ENCODE assay signal across 7 cellular contexts in the genomic region with DNA sequence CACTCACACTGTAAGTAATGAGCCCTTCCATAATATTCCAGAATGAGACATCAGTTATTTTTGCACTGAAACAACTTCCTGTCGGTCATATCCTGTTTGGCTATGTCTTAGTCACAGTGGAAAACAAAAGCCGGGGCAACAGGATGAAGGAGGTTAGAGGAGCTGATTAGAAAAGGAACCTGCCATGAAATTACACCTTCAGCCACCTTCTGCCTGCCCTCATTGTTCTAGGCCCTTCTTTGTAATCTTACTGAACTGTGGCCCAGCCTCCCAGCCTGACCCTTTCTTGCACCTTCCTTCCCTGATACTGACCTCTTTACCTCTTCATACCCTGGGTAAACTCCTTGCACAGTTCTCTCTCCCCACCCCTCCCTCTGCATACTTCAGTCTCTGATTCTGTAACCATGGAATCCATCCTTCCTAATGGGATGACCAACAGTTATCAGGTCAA.
DNase-seq lines count a peak whose midpoint lies in the region; ATAC-seq and TF ChIP-seq lines count a peak whose summit lies in the region.

No MANE protein-coding gene starts in this region.

- H3K23me2 ChIP-seq in H9 (ENCODE audit: insufficient read length, low read depth, low read length, poor library complexity, severe bottlenecking) = no peaks in the 10 kb centered on the region

- H2AK5ac ChIP-seq in H9 (ENCODE audit: insufficient read length, low read length) = no peak overlapping the region

- DNase-seq in H9 = no peak
- peak; percentile 10 for DNase-seq in T-helper 22 cell (ENCODE audit: low read depth)
- DNase-seq in ecto neural progenitor cell (ENCODE audit: low spot score) = peak; percentile 55
- DNase-seq in OCI-M2 (lab: John Stamatoyannopoulos, UW; ENCODE audit: unreplicated experiment) = no peak
- DNase-seq in NCI-H1092 treated with DMSO at 0.1 percent for 48 hours (lab: John Stamatoyannopoulos, UW) = no peak

- H4K8ac ChIP-seq in H9 (replicated peaks; ENCODE audit: insufficient read length, low read depth, low read length) = no peak overlapping the region

- no peak overlapping the region for H2BK20ac ChIP-seq in H9 (ENCODE audit: low read depth, low read length, poor library complexity, severe bottlenecking)

- no peaks in the 10 kb centered on the region for H3K79me1 ChIP-seq in H9 (ENCODE audit: insufficient read depth, low read depth, low read length, poor library complexity, severe bottlenecking)

- H2BK15ac ChIP-seq in H9 (ENCODE audit: low read depth, low read length) = no peak overlapping the region

- H4K20me1 ChIP-seq in H9 (ENCODE audit: control insufficient read depth, insufficient read depth, insufficient read length) = no peaks in the 10 kb centered on the region

- WGBS in H9 (ENCODE audit: extremely low coverage, insufficient read length, low lambda C conversion rate) = no CpG with 5 or more reads among the region's 2 CpGs

- H2BK120ac ChIP-seq in H9 (ENCODE audit: low read depth, low read length, poor library complexity, severe bottlenecking) = no peak overlapping the region

- H3K4me1 ChIP-seq in H9 (ENCODE audit: insufficient read depth, low read length) = peaks cover 5% of the 10 kb centered on the region; the same call in 1 of the 2 replicates

- no peak overlapping the region for H3T11ph ChIP-seq in H9 (ENCODE audit: low read length)

- no peak overlapping the region for H3K56ac ChIP-seq in H9 (ENCODE audit: insufficient read length, low read depth, low read length)

- no peak overlapping the region for H2AFZ ChIP-seq in H9 (ENCODE audit: low read length)

- H3K4ac ChIP-seq in H9 (ENCODE audit: low read depth, low read length) = no peak overlapping the region

- H3K27me3 Mint-ChIP-seq in H9 (ENCODE audit: low read depth) = no peaks in the 10 kb centered on the region
- no peaks in the 10 kb centered on the region for H3K27me3 Mint-ChIP-seq in nephron (ENCODE audit: low read depth)

- H3K4me2 ChIP-seq in H9 (ENCODE audit: insufficient read depth, insufficient read length, low read length) = no peak overlapping the region

- no peak overlapping the region for H3K14ac ChIP-seq in H9 (ENCODE audit: insufficient read depth, low read length)

- no peak overlapping the region for H4K5ac ChIP-seq in H9 (ENCODE audit: insufficient read length, low read depth, low read length)

- no peaks in the 10 kb centered on the region for H3K27me3 ChIP-seq in H9 (ENCODE audit: insufficient read depth, low read length)

- no peaks in the 10 kb centered on the region for H3K79me2 ChIP-seq in H9 (ENCODE audit: insufficient read depth, low read length)

- no peak overlapping the region for H3K18ac ChIP-seq in H9 (ENCODE audit: insufficient read length, low read depth, low read length)

- no peak for ATAC-seq in GM21367 (IDR thresholded peaks at IDR 0.05; ENCODE audit: unreplicated experiment)

- H3K36me3 Mint-ChIP-seq in H9 (ENCODE audit: insufficient read depth in 1 of 3, low read depth in 3 of 3) (no peaks in the 10 kb centered on the region), nephron (ENCODE audit: low read depth) (peaks cover 3% of the 10 kb centered on the region)

- H3K4me3 Mint-ChIP-seq in H9 (no peak overlapping the region), nephron (no peak overlapping the region)

- peak overlapping the region in 2 of 3 experiments; percentile 7 to 92; a peak in 2 of 7 replicates for H3K27ac Mint-ChIP-seq in H9
- peak overlapping the region in 2 of 3 experiments; percentile 17 to 34 for H3K27ac Mint-ChIP-seq in nephron

- H3K27ac ChIP-seq in H9 (ENCODE audit: insufficient read length, low read depth, low read length) = no peak overlapping the region

- H3K4me1 Mint-ChIP-seq in H9 (peaks cover 6% of the 10 kb centered on the region in 2 experiments), nephron (peaks cover 23% of the 10 kb centered on the region)

- no peak overlapping the region for H3K9ac ChIP-seq in H9 (ENCODE audit: extremely low read depth, insufficient read length, low read length)

- no peaks in the 10 kb centered on the region for H3K9me3 Mint-ChIP-seq in H9
- H3K9me3 Mint-ChIP-seq in nephron = no peaks in the 10 kb centered on the region

- no peaks in the 10 kb centered on the region for H3K9me3 ChIP-seq in H9 (ENCODE audit: control insufficient read depth, low read depth, low read length)

- H2BK12ac ChIP-seq in H9 (ENCODE audit: insufficient read length, low read depth, low read length) = no peak overlapping the region

- H2BK5ac ChIP-seq in H9 (ENCODE audit: insufficient read length, low read length) = no peak overlapping the region

- TF ChIP-seq CTCF in H9 (conservative IDR thresholded peaks at IDR 0.05) = no peak
- no peak for TF ChIP-seq CTCF in nephron (IDR thresholded peaks at IDR 0.05; ENCODE audit: unreplicated experiment in 3 of 3)

- H4K91ac ChIP-seq in H9 (ENCODE audit: insufficient read length, low read depth, low read length) = no peak overlapping the region

- no peak overlapping the region for H3K23ac ChIP-seq in H9 (ENCODE audit: insufficient read length, low read depth, low read length)

Comparison
In these comparisons a context has a peak if more than half of its experiments do, and no peak if none do; other contexts are left out.
1. DNase-seq: peak in T-helper 22 cell (single experiment) and ecto neural progenitor cell (single experiment); none in H9 (single experiment), OCI-M2 (single experiment) and NCI-H1092 treated with DMSO at 0.1 percent for 48 hours (single experiment).